In the genomic region with DNA sequence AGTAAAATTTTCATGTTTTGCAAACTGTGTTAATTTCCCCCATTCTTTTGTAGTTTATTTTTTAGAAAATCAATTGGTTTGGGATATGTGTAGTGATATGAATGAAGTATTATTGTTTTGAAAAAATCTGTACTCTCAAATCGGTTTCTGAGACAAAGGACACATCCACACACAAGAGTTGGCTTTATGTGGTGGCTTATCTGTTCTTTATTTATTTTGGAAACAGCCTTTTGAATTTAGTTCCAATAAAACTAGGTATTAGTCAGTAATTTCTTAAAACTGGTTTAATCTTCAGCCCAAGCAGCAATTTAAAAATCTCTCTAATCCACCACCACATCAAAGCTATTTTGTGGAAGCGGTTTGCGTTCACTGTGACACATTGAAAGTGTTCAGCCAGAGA, we compare ENCODE assay signal across 33 cellular contexts.
"Had no signal": no experiment of that assay in that cellular context is flagged by ENCODE, and none has a peak within 500 bp of the region (broad histone marks: within the 10 kb centered on the region; RNA-seq: fewer than 3 reads in every experiment).

No MANE protein-coding gene starts in this region.

- H3K27me3 ChIP-seq: ascending aorta, cardiac muscle cell had no signal

- DNase-seq: activated CD4-positive, alpha-beta memory T cell treated with anti-CD3 and anti-CD28 coated beads, Interleukin-2, amount 10 ng/mL, durations not matched to agents 7 days and 5 days; activated CD4-positive, alpha-beta T cell treated with anti-CD3 and anti-CD28 coated beads for 1 hour; activated CD4-positive, alpha-beta T cell treated with anti-CD3 and anti-CD28 coated beads for 48 hours; activated CD4-positive, alpha-beta T cell treated with anti-CD3 and anti-CD28 coated beads, Interleukin-2, amount 10 ng/mL, durations not matched to agents 7 days and 5 days; activated CD4-positive, alpha-beta T cell treated with anti-CD3 and anti-CD28 coated beads, Interleukin-2, amount 50 U/mL, for 48 hours; activated CD4-positive, CD25-positive, alpha-beta regulatory T cell; activated CD8-positive, alpha-beta memory T cell treated with anti-CD3 and anti-CD28 coated beads for 24 hours; activated CD8-positive, alpha-beta memory T cell treated with anti-CD3 and anti-CD28 coated beads, Interleukin-2, amount 10 ng/mL, durations not matched to agents 7 days and 5 days; activated CD8-positive, alpha-beta memory T cell treated with anti-CD3 and anti-CD28 coated beads, Interleukin-2, amount 50 U/mL, for 48 hours; activated CD8-positive, alpha-beta T cell treated with anti-CD3 and anti-CD28 coated beads, Interleukin-2, amount 10 ng/mL, durations not matched to agents 7 days and 5 days; activated effector memory CD4-positive, alpha-beta T cell treated with Interleukin-2 at 50 U/mL for 16 hours; activated gamma-delta T cell; activated naive CD4-positive, alpha-beta T cell treated with anti-CD3 and anti-CD28 coated beads, Interleukin-2, amount 10 ng/mL, durations not matched to agents 7 days and 5 days; activated naive CD4-positive, alpha-beta T cell treated with Interleukin-2 at 50 U/mL for 16 hours; activated naive CD8-positive, alpha-beta T cell treated with anti-CD3 and anti-CD28 coated beads, Interleukin-2, amount 10 ng/mL, durations not matched to agents 7 days and 5 days; activated naive CD8-positive, alpha-beta T cell treated with anti-CD3 and anti-CD28 coated beads, Interleukin-2, amount 50 U/mL, for 24 hours; activated T-cell treated with anti-CD3 and anti-CD28 coated beads, Interleukin-2, amount 50 U/mL, for 24 hours; activated T-cell treated with anti-CD3 and anti-CD28 coated beads, Interleukin-2, amount 50 U/mL, for 48 hours; amygdala; anterior cingulate cortex; caudate nucleus; cerebellar nuclear complex; SW 1271; T-helper 1 cell; T-helper 2 cell; T-helper 9 cell; WERI-Rb-1 had no signal

- H3K27ac ChIP-seq: ascending aorta, cardiac muscle cell, WERI-Rb-1 had no signal

- FAIRE-seq: bronchial epithelial cell, TTC549 had no signal

- H3K4me3 ChIP-seq: ascending aorta, cardiac muscle cell had no signal

- H3K9me3 ChIP-seq: ascending aorta had no signal

- H3K4me1 ChIP-seq: ascending aorta had no signal

- ATAC-seq: activated CD4-positive, CD25-positive, alpha-beta regulatory T cell treated with anti-CD3 and anti-CD28 coated beads, Interleukin-2, amount 50 U/mL, for 24 hours; activated CD8-positive, alpha-beta memory T cell treated with anti-CD3 and anti-CD28 coated beads, Interleukin-2, amount 10 ng/mL, durations not matched to agents 7 days and 5 days; activated CD8-positive, alpha-beta T cell treated with anti-CD3 and anti-CD28 coated beads, Interleukin-2, amount 10 ng/mL, durations not matched to agents 7 days and 5 days; activated naive CD8-positive, alpha-beta T cell treated with anti-CD3 and anti-CD28 coated beads, Interleukin-2, amount 50 U/mL, for 24 hours; WTC11 had no signal

- H3K36me3 ChIP-seq: ascending aorta, cardiac muscle cell, WERI-Rb-1 had no signal
